ENCODE assay signal across 1 cellular context in the genomic region with DNA sequence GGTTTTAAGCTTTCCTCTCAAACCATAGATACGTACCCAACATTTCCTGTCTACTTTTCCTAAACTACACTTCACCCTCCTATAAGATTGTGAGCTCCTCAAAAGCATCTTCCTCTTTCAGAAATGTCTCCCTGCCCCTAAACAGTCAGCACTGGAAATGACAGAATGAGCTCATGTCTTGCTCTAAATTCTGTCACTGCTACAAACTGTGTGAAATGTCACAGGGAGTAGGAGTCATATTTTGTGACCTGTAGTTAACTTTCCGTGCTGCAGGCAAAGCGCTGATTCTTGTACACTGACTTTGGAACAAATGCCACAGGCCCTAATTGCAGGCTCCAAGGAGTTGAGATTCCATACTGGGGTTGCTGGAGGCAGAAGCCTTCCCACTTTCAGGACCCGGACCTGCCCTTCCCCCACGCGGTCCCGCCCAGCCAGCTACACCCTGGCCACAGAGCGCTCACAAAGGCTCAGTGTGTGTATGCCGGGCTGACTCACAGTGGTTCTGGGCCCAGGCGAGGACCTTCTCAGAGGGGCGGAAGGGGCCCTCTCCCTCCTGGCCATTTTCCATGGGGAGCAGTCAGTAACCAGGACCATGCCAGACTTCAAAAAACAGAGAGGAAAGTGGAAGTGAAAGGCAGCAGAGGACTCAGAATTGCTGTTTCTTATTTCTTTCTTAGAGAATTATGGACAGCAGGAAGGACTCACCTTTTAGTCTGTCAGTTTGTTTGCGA.
TF ChIP-seq lines count a peak whose summit lies in the region.

No MANE protein-coding gene starts in this region.

TF ChIP-seq in HEK293, 187 proteins besides CTCF, POLR2A, EP300 and RAD21 (continued from another document and continues in another):
- TF ChIP-seq, protein P1, sequence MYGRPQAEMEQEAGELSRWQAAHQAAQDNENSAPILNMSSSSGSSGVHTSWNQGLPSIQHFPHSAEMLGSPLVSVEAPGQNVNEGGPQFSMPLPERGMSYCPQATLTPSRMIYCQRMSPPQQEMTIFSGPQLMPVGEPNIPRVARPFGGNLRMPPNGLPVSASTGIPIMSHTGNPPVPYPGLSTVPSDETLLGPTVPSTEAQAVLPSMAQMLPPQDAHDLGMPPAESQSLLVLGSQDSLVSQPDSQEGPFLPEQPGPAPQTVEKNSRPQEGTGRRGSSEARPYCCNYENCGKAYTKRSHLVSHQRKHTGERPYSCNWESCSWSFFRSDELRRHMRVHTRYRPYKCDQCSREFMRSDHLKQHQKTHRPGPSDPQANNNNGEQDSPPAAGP (tag by site-specific recombination; IDR thresholded peaks at IDR 0.05), result peak; percentile 82
- peak; percentile 69 for TF ChIP-seq SP2 (tag by site-specific recombination; IDR thresholded peaks at IDR 0.05)
- no peak for TF ChIP-seq ZNF792 (tag by site-specific recombination; IDR thresholded peaks at IDR 0.05)
- TF ChIP-seq, protein P2, sequence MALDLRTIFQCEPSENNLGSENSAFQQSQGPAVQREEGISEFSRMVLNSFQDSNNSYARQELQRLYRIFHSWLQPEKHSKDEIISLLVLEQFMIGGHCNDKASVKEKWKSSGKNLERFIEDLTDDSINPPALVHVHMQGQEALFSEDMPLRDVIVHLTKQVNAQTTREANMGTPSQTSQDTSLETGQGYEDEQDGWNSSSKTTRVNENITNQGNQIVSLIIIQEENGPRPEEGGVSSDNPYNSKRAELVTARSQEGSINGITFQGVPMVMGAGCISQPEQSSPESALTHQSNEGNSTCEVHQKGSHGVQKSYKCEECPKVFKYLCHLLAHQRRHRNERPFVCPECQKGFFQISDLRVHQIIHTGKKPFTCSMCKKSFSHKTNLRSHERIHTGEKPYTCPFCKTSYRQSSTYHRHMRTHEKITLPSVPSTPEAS (tag by site-specific recombination; IDR thresholded peaks at IDR 0.05), result peak; percentile 54; the same call in 1 of the 2 replicates
- TF ChIP-seq ZNF510 (tag by site-specific recombination; IDR thresholded peaks at IDR 0.05; ENCODE audit: insufficient replicate concordance), result no peak
- peak; percentile 31 for TF ChIP-seq ZIC2 (tag by site-specific recombination; IDR thresholded peaks at IDR 0.05)
- peak; percentile 51 for TF ChIP-seq TRIM28 (IDR thresholded peaks at IDR 0.05; ENCODE audit: borderline replicate concordance, low read length)
- no peak for TF ChIP-seq ZNF239 (tag by site-specific recombination; IDR thresholded peaks at IDR 0.05)
- TF ChIP-seq ZFP69B (tag by site-specific recombination; IDR thresholded peaks at IDR 0.05), result peak; percentile 74; the same call in 1 of the 2 replicates
- TF ChIP-seq ZNF571 (tag by site-specific recombination; IDR thresholded peaks at IDR 0.05), result no peak
- peak; percentile 29 for TF ChIP-seq ZBTB17 (tag by site-specific recombination; IDR thresholded peaks at IDR 0.05)
- no peak for TF ChIP-seq ZNF19 (tag by site-specific recombination; IDR thresholded peaks at IDR 0.05; ENCODE audit: low read depth)
- TF ChIP-seq TCF7L2 (IDR thresholded peaks at IDR 0.05; ENCODE audit: borderline replicate concordance, low read depth, low read length), result no peak
- 0 out of 2 replicates have a peak, but pooled peaks have one; percentile 31 for TF ChIP-seq GLIS1 (tag by site-specific recombination; IDR thresholded peaks at IDR 0.05)
- peak; percentile 97 for TF ChIP-seq ZNF600 (tag by site-specific recombination; IDR thresholded peaks at IDR 0.05)
- TF ChIP-seq ZNF223 (tag by site-specific recombination; IDR thresholded peaks at IDR 0.05), result no peak
- TF ChIP-seq ZNF558 (tag by site-specific recombination; IDR thresholded peaks at IDR 0.05), result 0 out of 2 replicates have a peak, but pooled peaks have one; percentile 14
- peak; percentile 70 for TF ChIP-seq ZBTB8A (tag by site-specific recombination; IDR thresholded peaks at IDR 0.05)
- no peak for TF ChIP-seq ZNF777 (tag by site-specific recombination; IDR thresholded peaks at IDR 0.05; ENCODE audit: borderline replicate concordance)
- TF ChIP-seq SP7 (tag by site-specific recombination; IDR thresholded peaks at IDR 0.05), result peak; percentile 96
- TF ChIP-seq KLF16 (tag by site-specific recombination; IDR thresholded peaks at IDR 0.05), result 0 out of 2 replicates have a peak, but pooled peaks have one; percentile 24
- TF ChIP-seq, protein P3, sequence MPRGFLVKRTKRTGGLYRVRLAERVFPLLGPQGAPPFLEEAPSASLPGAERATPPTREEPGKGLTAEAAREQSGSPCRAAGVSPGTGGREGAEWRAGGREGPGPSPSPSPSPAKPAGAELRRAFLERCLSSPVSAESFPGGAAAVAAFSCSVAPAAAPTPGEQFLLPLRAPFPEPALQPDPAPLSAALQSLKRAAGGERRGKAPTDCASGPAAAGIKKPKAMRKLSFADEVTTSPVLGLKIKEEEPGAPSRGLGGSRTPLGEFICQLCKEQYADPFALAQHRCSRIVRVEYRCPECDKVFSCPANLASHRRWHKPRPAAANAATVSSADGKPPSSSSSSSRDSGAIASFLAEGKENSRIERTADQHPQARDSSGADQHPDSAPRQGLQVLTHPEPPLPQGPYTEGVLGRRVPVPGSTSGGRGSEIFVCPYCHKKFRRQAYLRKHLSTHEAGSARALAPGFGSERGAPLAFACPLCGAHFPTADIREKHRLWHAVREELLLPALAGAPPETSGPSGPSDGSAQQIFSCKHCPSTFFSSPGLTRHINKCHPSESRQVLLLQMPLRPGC (tag by site-specific recombination; IDR thresholded peaks at IDR 0.05), result 0 out of 2 replicates have a peak, but pooled peaks have one; percentile 36
- TF ChIP-seq ZBTB6 (tag by site-specific recombination; IDR thresholded peaks at IDR 0.05), result no peak
- TF ChIP-seq ZNF292 (tag by site-specific recombination; IDR thresholded peaks at IDR 0.05; ENCODE audit: borderline replicate concordance, low read depth), result no peak
- TF ChIP-seq ZNF518A (tag by site-specific recombination; conservative IDR thresholded peaks at IDR 0.05; ENCODE audit: low read depth), result no peak
- TF ChIP-seq, protein P4, sequence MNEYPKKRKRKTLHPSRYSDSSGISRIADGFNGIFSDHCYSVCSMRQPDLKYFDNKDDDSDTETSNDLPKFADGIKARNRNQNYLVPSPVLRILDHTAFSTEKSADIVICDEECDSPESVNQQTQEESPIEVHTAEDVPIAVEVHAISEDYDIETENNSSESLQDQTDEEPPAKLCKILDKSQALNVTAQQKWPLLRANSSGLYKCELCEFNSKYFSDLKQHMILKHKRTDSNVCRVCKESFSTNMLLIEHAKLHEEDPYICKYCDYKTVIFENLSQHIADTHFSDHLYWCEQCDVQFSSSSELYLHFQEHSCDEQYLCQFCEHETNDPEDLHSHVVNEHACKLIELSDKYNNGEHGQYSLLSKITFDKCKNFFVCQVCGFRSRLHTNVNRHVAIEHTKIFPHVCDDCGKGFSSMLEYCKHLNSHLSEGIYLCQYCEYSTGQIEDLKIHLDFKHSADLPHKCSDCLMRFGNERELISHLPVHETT (tag by site-specific recombination; IDR thresholded peaks at IDR 0.05), result 0 out of 2 replicates have a peak, but pooled peaks have one; percentile 11
- TF ChIP-seq, protein P5, sequence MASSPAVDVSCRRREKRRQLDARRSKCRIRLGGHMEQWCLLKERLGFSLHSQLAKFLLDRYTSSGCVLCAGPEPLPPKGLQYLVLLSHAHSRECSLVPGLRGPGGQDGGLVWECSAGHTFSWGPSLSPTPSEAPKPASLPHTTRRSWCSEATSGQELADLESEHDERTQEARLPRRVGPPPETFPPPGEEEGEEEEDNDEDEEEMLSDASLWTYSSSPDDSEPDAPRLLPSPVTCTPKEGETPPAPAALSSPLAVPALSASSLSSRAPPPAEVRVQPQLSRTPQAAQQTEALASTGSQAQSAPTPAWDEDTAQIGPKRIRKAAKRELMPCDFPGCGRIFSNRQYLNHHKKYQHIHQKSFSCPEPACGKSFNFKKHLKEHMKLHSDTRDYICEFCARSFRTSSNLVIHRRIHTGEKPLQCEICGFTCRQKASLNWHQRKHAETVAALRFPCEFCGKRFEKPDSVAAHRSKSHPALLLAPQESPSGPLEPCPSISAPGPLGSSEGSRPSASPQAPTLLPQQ (tag by site-specific recombination; IDR thresholded peaks at IDR 0.05), result peak; percentile 74
- TF ChIP-seq SCRT2 (tag by site-specific recombination; IDR thresholded peaks at IDR 0.05), result peak; percentile 35
- peak; percentile 61; the same call in 1 of the 2 replicates for TF ChIP-seq IKZF3 (tag by site-specific recombination; IDR thresholded peaks at IDR 0.05)
- TF ChIP-seq ZNF335 (tag by site-specific recombination; conservative IDR thresholded peaks at IDR 0.05), result peak; percentile 92
- 0 out of 2 replicates have a peak, but pooled peaks have one; percentile 11 for TF ChIP-seq ZNF366 (tag by site-specific recombination; conservative IDR thresholded peaks at IDR 0.05)
- no peak for TF ChIP-seq HOXD13 (CRISPR knock-in tag; IDR thresholded peaks at IDR 0.05; ENCODE audit: borderline replicate concordance)
- TF ChIP-seq ZNF202 (tag by site-specific recombination; IDR thresholded peaks at IDR 0.05; ENCODE audit: borderline replicate concordance), result no peak
- TF ChIP-seq ZNF629 (tag by site-specific recombination; IDR thresholded peaks at IDR 0.05), result peak; percentile 77; the same call in 1 of the 2 replicates
- 0 out of 2 replicates have a peak, but pooled peaks have one; percentile 58 for TF ChIP-seq ZSCAN30 (tag by site-specific recombination; IDR thresholded peaks at IDR 0.05)
- no peak for TF ChIP-seq ZNF513 (tag by site-specific recombination; IDR thresholded peaks at IDR 0.05)
- TF ChIP-seq KLF1 (tag by site-specific recombination; IDR thresholded peaks at IDR 0.05), result peak; percentile 84
- no peak for TF ChIP-seq ZNF707 (tag by site-specific recombination; IDR thresholded peaks at IDR 0.05)
- TF ChIP-seq ZNF585B (tag by site-specific recombination; IDR thresholded peaks at IDR 0.05), result no peak
- TF ChIP-seq PRDM1 (tag by site-specific recombination; IDR thresholded peaks at IDR 0.05), result peak; percentile 73
- TF ChIP-seq ZFHX2 (tag by site-specific recombination; conservative IDR thresholded peaks at IDR 0.05), result peak; percentile 58
- TF ChIP-seq ZBTB48 (tag by site-specific recombination; IDR thresholded peaks at IDR 0.05), result peak; percentile 98
- TF ChIP-seq KLF9 (tag by site-specific recombination; IDR thresholded peaks at IDR 0.05; ENCODE audit: low read depth), result peak; percentile 75
- TF ChIP-seq ZXDB (tag by site-specific recombination; IDR thresholded peaks at IDR 0.05), result peak; percentile 54; the same call in 1 of the 2 replicates
- TF ChIP-seq, protein P6, sequence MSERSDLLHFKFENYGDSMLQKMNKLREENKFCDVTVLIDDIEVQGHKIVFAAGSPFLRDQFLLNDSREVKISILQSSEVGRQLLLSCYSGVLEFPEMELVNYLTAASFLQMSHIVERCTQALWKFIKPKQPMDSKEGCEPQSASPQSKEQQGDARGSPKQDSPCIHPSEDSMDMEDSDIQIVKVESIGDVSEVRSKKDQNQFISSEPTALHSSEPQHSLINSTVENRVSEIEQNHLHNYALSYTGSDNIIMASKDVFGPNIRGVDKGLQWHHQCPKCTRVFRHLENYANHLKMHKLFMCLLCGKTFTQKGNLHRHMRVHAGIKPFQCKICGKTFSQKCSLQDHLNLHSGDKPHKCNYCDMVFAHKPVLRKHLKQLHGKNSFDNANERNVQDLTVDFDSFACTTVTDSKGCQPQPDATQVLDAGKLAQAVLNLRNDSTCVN (tag by site-specific recombination; optimal IDR thresholded peaks at IDR 0.05), result peak; percentile 21
